Comparison of ENCODE assay signal across 9 cellular contexts in genomic region chr2:10330700-10331032, GRCh38. TPM values are rescaled to one million over a fixed set of nuclear protein-coding genes. Genes with fewer than 3 reads are reported as not detected.
A peak's percentile ranks its signal among the peaks of the same experiment; 100 is the strongest.
DNase-seq lines count a peak whose midpoint lies in the region; ATAC-seq, FAIRE-seq and TF ChIP-seq lines count a peak whose summit lies in the region.
"Had no signal": no experiment of that assay in that cellular context is flagged by ENCODE, and none has a peak within 500 bp of the region (broad histone marks: within the 10 kb centered on the region; RNA-seq: fewer than 3 reads in every experiment).

No MANE protein-coding gene starts in this region.

- H3K4me2 ChIP-seq in DOHH2 (ENCODE audit: low read length) = peak overlapping the region; percentile 70
- H3K4me2 ChIP-seq in H1 (ENCODE audit: insufficient read depth in 1 of 2, low read depth in 2 of 2, low read length in 2 of 2) = no peak overlapping the region

- H3K23ac ChIP-seq in H1 (ENCODE audit: insufficient read length) = no peak overlapping the region

- H3K14ac ChIP-seq in H1 (ENCODE audit: insufficient read length) = no peak overlapping the region

- H2BK12ac ChIP-seq in H1 (ENCODE audit: low read depth, low read length) = no peak overlapping the region

- H4K5ac ChIP-seq in H1 (ENCODE audit: insufficient read length, low read depth, low read length) = no peak overlapping the region

- H2BK120ac ChIP-seq in H1 (replicated peaks; ENCODE audit: low read depth, low read length) = no peak overlapping the region

- H3K79me2 ChIP-seq in DOHH2 (ENCODE audit: control insufficient read depth, low read length) = peaks cover 4% of the 10 kb centered on the region
- H3K79me2 ChIP-seq in H1 (ENCODE audit: control insufficient read depth in 1 of 2, insufficient read depth in 2 of 2, low read length in 2 of 2) = no peaks in the 10 kb centered on the region

- POLR2A ChIA-PET in H1 (lab: Charles Lee; ENCODE audit: partially characterized antibody) = no interaction called here

- H3K27ac ChIP-seq in DOHH2 (ENCODE audit: low read depth, low read length) = no peak overlapping the region
- H3K27ac ChIP-seq in H1 (ENCODE audit: low read depth, low read length) = no peak overlapping the region
- peak overlapping the region in 3 of 4 donors; percentile 24 to 46 (median 44) for H3K27ac ChIP-seq in sigmoid colon
- H3K27ac ChIP-seq in dorsolateral prefrontal cortex = peak overlapping the region in 3 of 59 donors; percentile 5 to 89 (median 15)

- no peak overlapping the region for H2AK5ac ChIP-seq in H1 (ENCODE audit: low read depth, low read length)

- H3K23me2 ChIP-seq in H1 (ENCODE audit: low read depth, low read length) = no peaks in the 10 kb centered on the region

- peaks cover 78% of the 10 kb centered on the region for H3K4me1 ChIP-seq in DOHH2 (ENCODE audit: control insufficient read depth, low read length)
- peaks cover 35% of the 10 kb centered on the region for H3K4me1 ChIP-seq in NT2/D1 (ENCODE audit: insufficient read depth, insufficient read length)
- peaks cover 5 to 44% (median 19%) of the 10 kb centered on the region in 4 experiments for H3K4me1 ChIP-seq in H1 (replicated peaks in 1 of 4; ENCODE audit: control insufficient read depth in 3 of 4, insufficient read depth in 4 of 4, low read length in 3 of 4)
- peaks cover 0 to 52% (median 44%) of the 10 kb centered on the region in 4 donors for H3K4me1 ChIP-seq in sigmoid colon
- peaks cover 41% of the 10 kb centered on the region for H3K4me1 ChIP-seq in BE2C

- no peak for TF ChIP-seq RAD21 in H1 (IDR thresholded peaks at IDR 0.05 in 1 of 2, conservative IDR thresholded peaks at IDR 0.05 in 1 of 2; ENCODE audit: low read depth in 2 of 2, low read length in 2 of 2)

- H3K36me3 ChIP-seq in DOHH2 (ENCODE audit: control insufficient read depth, low read length) = no peaks in the 10 kb centered on the region
- peaks cover 3% of the 10 kb centered on the region for H3K36me3 ChIP-seq in NT2/D1 (ENCODE audit: insufficient read depth, insufficient read length, low read length)
- H3K36me3 ChIP-seq in H1 (ENCODE audit: control insufficient read depth in 2 of 4, insufficient read depth in 4 of 4, low read length in 3 of 4) = no peaks in the 10 kb centered on the region
- H3K36me3 ChIP-seq in sigmoid colon = no peaks in the 10 kb centered on the region
- peaks cover 4% of the 10 kb centered on the region for H3K36me3 ChIP-seq in BE2C

- H2AFZ ChIP-seq in H1 (ENCODE audit: low read length) = no peak overlapping the region

- H2BK20ac ChIP-seq in H1 (ENCODE audit: low read length) = no peak overlapping the region

- WGBS in H1 (ENCODE audit: extremely low coverage in 1 of 2, insufficient coverage in 1 of 2, insufficient read length in 1 of 2, insufficient replicate concordance in 2 of 2, low coverage in 1 of 2, low lambda C conversion rate in 2 of 2, missing lambda C conversion rate in 1 of 2), 2 experiments = 91% methylated on average over 9 of the region's 9 CpGs; no CpG with 5 or more reads in 1 of the 2 experiments
- 64 to 72% methylated on average over 9 of the region's 9 CpGs for WGBS in sigmoid colon, 2 donors

- no peaks in the 10 kb centered on the region for H3K9me2 ChIP-seq in DOHH2 (replicated peaks; ENCODE audit: control insufficient read depth, low read length)

- H4K20me1 ChIP-seq in DOHH2 (ENCODE audit: control insufficient read depth, insufficient read depth, low read depth, low read length) (no peaks in the 10 kb centered on the region; the same call in 1 of the 2 replicates), H1 (replicated peaks in 1 of 2; ENCODE audit: control insufficient read depth in 1 of 2, insufficient read depth in 2 of 2, low read length in 2 of 2) (no peaks in the 10 kb centered on the region)

- no peaks in the 10 kb centered on the region for H3K9me3 ChIP-seq in DOHH2 (ENCODE audit: control insufficient read depth, insufficient read depth, low read length)
- peaks cover 10% of the 10 kb centered on the region; the same call in 1 of the 2 replicates for H3K9me3 ChIP-seq in NT2/D1 (ENCODE audit: insufficient read depth, low read length)
- no peaks in the 10 kb centered on the region for H3K9me3 ChIP-seq in H1 (ENCODE audit: insufficient read depth in 2 of 2, low read depth in 1 of 2, low read length in 1 of 2)
- peaks cover 0 to 4% (median 0%) of the 10 kb centered on the region in 4 donors for H3K9me3 ChIP-seq in sigmoid colon
- H3K9me3 ChIP-seq in BE2C = peaks cover 3% of the 10 kb centered on the region; the same call in 1 of the 2 replicates

- H3K27me3 ChIP-seq in DOHH2 (ENCODE audit: control insufficient read depth, low read length) (no peaks in the 10 kb centered on the region), NT2/D1 (ENCODE audit: insufficient read depth, insufficient read length) (no peaks in the 10 kb centered on the region), H1 (replicated peaks in 1 of 4; ENCODE audit: control insufficient read depth in 3 of 4, extremely low read depth in 1 of 4, insufficient read depth in 3 of 4, low read length in 3 of 4) (0 out of 7 replicates have a peak, but pooled peaks cover 0 to 1% (median 0%) of the 10 kb centered on the region in 4 experiments), sigmoid colon (no peaks in the 10 kb centered on the region), BE2C (no peaks in the 10 kb centered on the region), dorsolateral prefrontal cortex (no peaks in the 10 kb centered on the region)
- H3K27me3 ChIP-seq: gastroesophageal sphincter had no signal

- H3K79me1 ChIP-seq in H1 (ENCODE audit: low read depth, low read length) = no peaks in the 10 kb centered on the region; the same call in 1 of the 2 replicates

- no peak overlapping the region; the same call in 1 of the 2 replicates for H2BK15ac ChIP-seq in H1 (ENCODE audit: low read length)

- intact Hi-C loops in sigmoid colon (cut with DNase I) = no loop called here
- intact Hi-C loops in posterior vena cava (cut with DNase I) = no loop called here
- intact Hi-C loops in dorsolateral prefrontal cortex (cut with DNase I) = no loop called here

- H4K8ac ChIP-seq in H1 (ENCODE audit: extremely low read depth, insufficient read depth, low read length) = no peak overlapping the region

- peak overlapping the region; percentile 5 for H4K91ac ChIP-seq in H1 (replicated peaks; ENCODE audit: insufficient read length, low read length)

- ATAC-seq in GM19467 (IDR thresholded peaks at IDR 0.05; ENCODE audit: unreplicated experiment) = no peak

- TF ChIP-seq CTCF in DOHH2 (IDR thresholded peaks at IDR 0.05; ENCODE audit: low read depth, low read length, poor library complexity, severe bottlenecking) = no peak
- TF ChIP-seq CTCF in H1 (IDR thresholded peaks at IDR 0.05; ENCODE audit: control extremely low read depth in 1 of 3, insufficient read depth in 1 of 3, low read depth in 1 of 3, low read length in 3 of 3) = no peak
- TF ChIP-seq CTCF in sigmoid colon (IDR thresholded peaks at IDR 0.05) = no peak
- no peak for TF ChIP-seq CTCF in BE2C (IDR thresholded peaks at IDR 0.05; ENCODE audit: low read depth, low read length)
- TF ChIP-seq CTCF in dorsolateral prefrontal cortex (IDR thresholded peaks at IDR 0.05 in 54 of 56, conservative IDR thresholded peaks at IDR 0.05 in 2 of 56; ENCODE audit: low read depth in 1 of 56, partially characterized antibody in 56 of 56) = no peak

- DNase-seq in NT2/D1 (ENCODE audit: low read depth, low spot score) (no peak), H1 (ENCODE audit: low read depth in 1 of 2, low spot score in 2 of 2) (no peak), sigmoid colon (no peak), posterior vena cava (ENCODE audit: low spot score) (no peak), BE2C (no peak), dorsolateral prefrontal cortex (no peak)

- H3K18ac ChIP-seq in H1 (ENCODE audit: extremely low read depth, low read length) = 0 out of 2 replicates have a peak overlapping the region, but pooled peaks have one; percentile 26

- CTCF ChIA-PET in H1 (lab: Charles Lee; ENCODE audit: partially characterized antibody) = interaction anchor here (1.3 to 2.1 kb wide), 3 partner anchors 11 to 78 kb away, joined by 4 to 12 read pairs (median 4); no protein-coding TSS in a partner anchor

- no peak overlapping the region for H3K4ac ChIP-seq in H1 (replicated peaks; ENCODE audit: insufficient read length, low read depth, low read length)

- TF ChIP-seq POLR2A in H1 (IDR thresholded peaks at IDR 0.05; ENCODE audit: control extremely low read depth in 1 of 2, low read depth in 2 of 2, low read length in 2 of 2) (no peak), sigmoid colon (IDR thresholded peaks at IDR 0.05) (no peak)

- no peak for FAIRE-seq in H1 (lab: Jason Lieb, UNC)

- TF ChIP-seq EP300 in H1 (IDR thresholded peaks at IDR 0.05; ENCODE audit: borderline replicate concordance in 1 of 2, low read depth in 2 of 2, low read length in 2 of 2) (no peak), sigmoid colon (IDR thresholded peaks at IDR 0.05) (no peak)

- H2BK5ac ChIP-seq in H1 (ENCODE audit: low read depth, low read length) = no peak overlapping the region

- no peak overlapping the region for H3K56ac ChIP-seq in H1 (replicated peaks; ENCODE audit: insufficient read length, low read depth, low read length)

- H3F3A ChIP-seq in DOHH2 (ENCODE audit: control insufficient read depth, insufficient read depth) = no peaks in the 10 kb centered on the region; the same call in 1 of the 2 replicates

- H3K9ac ChIP-seq in NT2/D1 (ENCODE audit: insufficient read length, low read depth) (peak overlapping the region; percentile 67), H1 (replicated peaks in 1 of 4; ENCODE audit: extremely low read depth in 1 of 4, low read depth in 3 of 4, low read length in 3 of 4) (no peak overlapping the region)

- H3K4me3 ChIP-seq in DOHH2 (ENCODE audit: low read length) (peak overlapping the region; percentile 58), NT2/D1 (ENCODE audit: insufficient read length, low read depth) (no peak overlapping the region), H1 (ENCODE audit: extremely low read depth in 1 of 4, insufficient read depth in 2 of 4, low read depth in 3 of 4, low read length in 4 of 4) (no peak overlapping the region), sigmoid colon (peak overlapping the region in 2 of 4 donors; percentile 6 to 13), BE2C (ENCODE audit: low read depth, low read length) (no peak overlapping the region), dorsolateral prefrontal cortex (peak overlapping the region in 11 of 59 donors; percentile 1 to 36 (median 13))

RNA-seq across cellular contexts. Expression of gene HPCAL1, which starts 28.0 kb away (rescaled TPM):
- 8.6 and 8.7 TPM in 2 replicates for total RNA-seq in H1 (2021; fragmentation: NEBNext Ultra II Directional; extraction: Animal tissue kit (Norgen Biotek cat#: 25700))
- 5.8 and 11.5 TPM in 2 replicates for polyA plus RNA-seq in H1 (2011; rRNA removed)
- polyA plus RNA-seq in H1 (2011; cell fraction: cytosol; rRNA removed) = 5.9 TPM
- polyA plus RNA-seq in H1 (2011; cell fraction: nucleus; rRNA removed) = 9.7 TPM
- polyA plus RNA-seq in H1 (2012, experiment 1 of 2) = 4.4 to 8.2 TPM (median 6.6 TPM) in 4 replicates
- 6.9 TPM for polyA plus RNA-seq in H1 (2012, experiment 2 of 2)
- polyA plus RNA-seq in H1 (2013, experiment 1 of 2) = 7.8 TPM
- polyA plus RNA-seq in H1 (2013, experiment 2 of 2) = 8.1 TPM
- polyA minus RNA-seq in H1 (2011; rRNA and poly(A)+ RNA removed) = 2.1 and 2.6 TPM in 2 replicates
- polyA minus RNA-seq in H1 (2011; cell fraction: cytosol; rRNA and poly(A)+ RNA removed) = 4.3 TPM
- polyA minus RNA-seq in H1 (2011; cell fraction: nucleus; rRNA and poly(A)+ RNA removed) = 3.9 TPM
- 10 to 100 TPM; 27.7 to 46.0 (median 34.2) TPM for total RNA-seq in sigmoid colon
- 100 to 1,000 TPM in 2 of 3 donors, 10 to 100 TPM in 1; 67.9 to 115 (median 110) TPM for polyA plus RNA-seq in sigmoid colon
- total RNA-seq in posterior vena cava = 10 to 100 TPM; 21.6 to 26.0 TPM
- polyA plus RNA-seq in BE2C (2012; ENCODE audit: insufficient read depth, insufficient read length, low read depth) = 102 TPM
- total RNA-seq in dorsolateral prefrontal cortex = 100 to 1,000 TPM in 98 of 120 experiments, 10 to 100 TPM in 22; 40.1 to 252 (median 129) TPM

Comparison
In these comparisons a context has a peak if more than half of its experiments do, and no peak if none do; other contexts are left out.
1. H3K27ac ChIP-seq: peak in sigmoid colon (3 of 4); none in DOHH2 (single experiment) and H1 (single experiment).